In the genomic region with DNA sequence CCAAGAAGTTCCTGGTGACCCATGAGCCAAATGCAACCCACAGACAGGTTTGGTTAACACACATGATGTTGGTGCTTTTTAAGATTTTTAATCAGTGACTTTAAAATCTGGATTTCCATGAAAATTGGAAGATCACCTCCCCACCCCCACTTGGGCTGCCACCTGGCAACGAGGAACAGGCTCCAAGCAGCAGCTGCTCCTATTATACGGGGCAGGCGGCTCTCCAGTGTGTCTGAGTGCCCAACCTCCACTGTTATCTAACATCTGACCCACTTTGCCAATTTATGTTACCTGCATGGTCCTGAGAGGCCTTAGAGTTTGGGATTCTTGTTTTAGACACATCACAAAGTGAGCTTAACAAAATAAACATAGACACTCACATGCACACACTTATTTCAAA, we compare ENCODE assay signal across 17 cellular contexts. TPM values are rescaled to one million over a fixed set of nuclear protein-coding genes. Genes with fewer than 3 reads are reported as not detected.
A peak's percentile ranks its signal among the peaks of the same experiment; 100 is the strongest.
DNase-seq lines count a peak whose midpoint lies in the region; ATAC-seq, FAIRE-seq and TF ChIP-seq lines count a peak whose summit lies in the region.
"Had no signal": no experiment of that assay in that cellular context is flagged by ENCODE, and none has a peak within 500 bp of the region (broad histone marks: within the 10 kb centered on the region; RNA-seq: fewer than 3 reads in every experiment).

No MANE protein-coding gene starts in this region.

- no peaks in the 10 kb centered on the region for H3K9me3 Mint-ChIP-seq in stimulated activated memory B cell treated with anti-CD40 and anti-IgM and Interleukin-4, amounts not matched to agents 10 μg/mL and 1 μg/mL and 100 μg/mL, for 72 hours
- H3K9me3 Mint-ChIP-seq: activated naive CD4-positive, alpha-beta T cell treated with anti-CD3 and anti-CD28 coated beads for 36 hours; CD4-positive, alpha-beta T cell; naive thymus-derived CD8-positive, alpha-beta T cell had no signal

- peak overlapping the region; percentile 17; the same call in 1 of the 2 replicates for H3K4me2 ChIP-seq in K562 (ENCODE audit: insufficient read depth, low read length)
- H3K4me2 ChIP-seq: hepatocyte had no signal

- no peaks in the 10 kb centered on the region for H3K9me1 ChIP-seq in K562 (ENCODE audit: control insufficient read depth, insufficient read depth, low read length)

- no peak overlapping the region for H3K4me3 Mint-ChIP-seq in stimulated activated memory B cell treated with anti-CD40 and anti-IgM and Interleukin-4, amounts not matched to agents 10 μg/mL and 1 μg/mL and 100 μg/mL, for 72 hours
- H3K4me3 Mint-ChIP-seq: activated CD4-positive, alpha-beta T cell treated with anti-CD3 and anti-CD28 coated beads for 36 hours; activated naive CD4-positive, alpha-beta T cell treated with anti-CD3 and anti-CD28 coated beads for 36 hours; CD4-positive, alpha-beta T cell; naive thymus-derived CD8-positive, alpha-beta T cell had no signal

- peaks cover 28 to 56% of the 10 kb centered on the region in 2 experiments for H3K4me1 ChIP-seq in K562 (replicated peaks in 1 of 2; ENCODE audit: control insufficient read depth in 2 of 2, insufficient read depth in 2 of 2, low read length in 2 of 2)

- no peak for FAIRE-seq in K562 (lab: Jason Lieb, UNC)
- FAIRE-seq: G401.6 had no signal

- H3K4me3 ChIP-seq in K562 = no peak overlapping the region
- H3K4me3 ChIP-seq: hepatocyte had no signal

- in situ Hi-C loops in K562 (cut with MboI) = no loop called here

- peaks cover 7% of the 10 kb centered on the region for H3K4me1 Mint-ChIP-seq in stimulated activated memory B cell treated with anti-CD40 and anti-IgM and Interleukin-4, amounts not matched to agents 10 μg/mL and 1 μg/mL and 100 μg/mL, for 72 hours

- TF ChIP-seq CTCF in K562 (IDR thresholded peaks at IDR 0.05 in 2 of 3, conservative IDR thresholded peaks at IDR 0.05 in 1 of 3; ENCODE audit: insufficient read depth in 2 of 3, low read depth in 1 of 3, low read length in 3 of 3) = no peak

- peak overlapping the region in 1 of 2 experiments; percentile 5; a peak in 1 of 4 replicates for H3K9ac ChIP-seq in K562 (ENCODE audit: insufficient read depth in 1 of 2, low read depth in 2 of 2, low read length in 2 of 2)

- no peak overlapping the region for H2AFZ ChIP-seq in K562 (ENCODE audit: low read depth, low read length)
- H2AFZ ChIP-seq: hepatocyte had no signal

- TF ChIP-seq EP300 in K562 (IDR thresholded peaks at IDR 0.05; ENCODE audit: low read length) = no peak

- ATAC-seq in K562 = no peak
- no peak for ATAC-seq in stimulated activated memory B cell treated with anti-CD40 and anti-IgM and Interleukin-4, amounts not matched to agents 10 μg/mL and 1 μg/mL and 100 μg/mL, for 72 hours
- no peak for ATAC-seq in HG02870 (IDR thresholded peaks at IDR 0.05; ENCODE audit: unreplicated experiment)
- ATAC-seq: activated CD4-positive, alpha-beta T cell treated with anti-CD3 and anti-CD28 coated beads for 36 hours; naive thymus-derived CD8-positive, alpha-beta T cell had no signal

- DNase-seq in NCI-H345 (lab: John Stamatoyannopoulos, UW) = peak; percentile 15
- DNase-seq in NCI-H345 treated with DMSO at 0.1 percent for 48 hours (lab: John Stamatoyannopoulos, UW; ENCODE audit: unreplicated experiment) = no peak
- peak; percentile 18 to 66 for DNase-seq in NCI-H2081 (lab: John Stamatoyannopoulos, UW)
- no peak for DNase-seq in K562 (ENCODE audit: extremely low read depth in 1 of 4, low spot score in 3 of 4)
- DNase-seq in posterior cingulate gyrus = peak in 7 of 10 donors; percentile 36 to 87 (median 51)
- DNase-seq in NAMALWA (ENCODE audit: low spot score) = no peak
- DNase-seq: activated CD4-positive, alpha-beta T cell treated with anti-CD3 and anti-CD28 coated beads for 36 hours; activated naive CD4-positive, alpha-beta T cell treated with anti-CD3 and anti-CD28 coated beads for 36 hours; CD4-positive, alpha-beta T cell; naive thymus-derived CD8-positive, alpha-beta T cell; NCI-H524 treated with DMSO at 0.1 percent for 48 hours; retina had no signal

- H3K79me2 ChIP-seq in K562 (ENCODE audit: control insufficient read depth, insufficient read depth, low read length) = peaks cover 92% of the 10 kb centered on the region

- no peaks in the 10 kb centered on the region for H4K20me1 ChIP-seq in K562 (replicated peaks; ENCODE audit: control insufficient read depth, insufficient read depth, low read length)

- H3K27ac Mint-ChIP-seq in stimulated activated memory B cell treated with anti-CD40 and anti-IgM and Interleukin-4, amounts not matched to agents 10 μg/mL and 1 μg/mL and 100 μg/mL, for 72 hours = no peak overlapping the region
- H3K27ac Mint-ChIP-seq: activated CD4-positive, alpha-beta T cell treated with anti-CD3 and anti-CD28 coated beads for 36 hours; activated naive CD4-positive, alpha-beta T cell treated with anti-CD3 and anti-CD28 coated beads for 36 hours; CD4-positive, alpha-beta T cell; naive thymus-derived CD8-positive, alpha-beta T cell had no signal

- POLR2A ChIA-PET in K562 (lab: Yijun Ruan, JAX) = interaction anchor here (0.7 to 5.7 kb wide), 4 partner anchors 9 to 17 kb away, joined by 3 to 50 read pairs (median 4); no protein-coding TSS in a partner anchor

- H3K27me3 Mint-ChIP-seq in stimulated activated memory B cell treated with anti-CD40 and anti-IgM and Interleukin-4, amounts not matched to agents 10 μg/mL and 1 μg/mL and 100 μg/mL, for 72 hours = no peaks in the 10 kb centered on the region
- H3K27me3 Mint-ChIP-seq: activated CD4-positive, alpha-beta T cell treated with anti-CD3 and anti-CD28 coated beads for 36 hours; CD4-positive, alpha-beta T cell; naive thymus-derived CD8-positive, alpha-beta T cell had no signal

- intact Hi-C loops in K562 (cut with micrococcal nuclease) (no loop called here), posterior cingulate gyrus (cut with DNase I) (no loop called here)

- CTCF ChIA-PET in K562 (lab: Yijun Ruan, JAX; ENCODE audit: low intra/inter-chr PET ratio) = no interaction called here

- WGBS in K562 (ENCODE audit: insufficient coverage, low coverage, missing lambda C conversion rate) = 67% methylated on average over 3 of the region's 3 CpGs

- BruUV-seq in K562 (replicated peaks; lab: Mats Ljungman, UMichigan) = no TSS peak

- H3K36me3 Mint-ChIP-seq in stimulated activated memory B cell treated with anti-CD40 and anti-IgM and Interleukin-4, amounts not matched to agents 10 μg/mL and 1 μg/mL and 100 μg/mL, for 72 hours = peaks cover 5% of the 10 kb centered on the region

- no peak for TF ChIP-seq RAD21 in K562 (CRISPR knock-in tag; conservative IDR thresholded peaks at IDR 0.05 in 1 of 2, IDR thresholded peaks at IDR 0.05 in 1 of 2)

- no peaks in the 10 kb centered on the region for H3K27me3 ChIP-seq in K562 (ENCODE audit: control insufficient read depth in 2 of 2, insufficient read depth in 2 of 2, low read length in 2 of 2)
- H3K27me3 ChIP-seq: hepatocyte had no signal

- H3K36me3 ChIP-seq in K562 (ENCODE audit: control insufficient read depth, insufficient read depth, low read length) = peaks cover 20% of the 10 kb centered on the region

- H3K9me3 ChIP-seq in K562 (replicated peaks; ENCODE audit: control insufficient read depth, insufficient read depth, low read depth, low read length) = no peaks in the 10 kb centered on the region

- H3K27ac ChIP-seq in K562 (ENCODE audit: extremely low read depth, low read depth, low read length) = peak overlapping the region; percentile 19; the same call in 1 of the 3 replicates
- H3K27ac ChIP-seq: hepatocyte, RWPE1 had no signal

- TF ChIP-seq POLR2A in K562 (conservative IDR thresholded peaks at IDR 0.05) = no peak

TF ChIP-seq in K562, 482 proteins besides CTCF, POLR2A, EP300 and RAD21 (continues in another document):
- no peak for TF ChIP-seq C11orf30 (IDR thresholded peaks at IDR 0.05; ENCODE audit: low read depth)

RNA-seq across cellular contexts. Expression of a gene that starts 56.4 kb away (rescaled TPM):
- total RNA-seq in K562 (2011; cell fraction: chromatin; rRNA removed; ENCODE audit: low replicate concordance) = 267 and 295 TPM in 2 replicates
- total RNA-seq in K562 (2011; cell fraction: nucleolus; rRNA removed) = 202 and 204 TPM in 2 replicates
- 277 and 388 TPM in 2 replicates for total RNA-seq in K562 (2011; cell fraction: nucleoplasm; rRNA removed)
- 187 and 232 TPM in 2 replicates for total RNA-seq in K562 (2014; rRNA removed)
- total RNA-seq in K562 (2014; rRNA removed; fragmentation: Illumina TruSeq; extraction: Trizol) = 82.2 and 82.5 TPM in 2 replicates
- 82.3 and 83.8 TPM in 2 replicates for total RNA-seq in K562 (2015; rRNA removed; fragmentation: Illumina TruSeq; extraction: Trizol)
- total RNA-seq in K562 (2021) = 91.8 and 94.0 TPM in 2 replicates
- 69.8 and 89.6 TPM in 2 replicates for polyA plus RNA-seq in K562 (2011; rRNA removed)
- 58.5 and 88.3 TPM in 2 replicates for polyA plus RNA-seq in K562 (2011; cell fraction: cytosol; rRNA removed)
- 74.4 and 107 TPM in 2 replicates for polyA plus RNA-seq in K562 (2011; cell fraction: nucleus; rRNA removed)
- 27.2 and 40.1 TPM in 2 replicates for polyA plus RNA-seq in K562 (2012)
- polyA plus RNA-seq in K562 (2014; fragmentation: Illumina TruSeq; extraction: Trizol) = 61.5 and 69.7 TPM in 2 replicates
- 10 to 100 TPM; 22.6 to 25.3 TPM for polyA plus RNA-seq in K562 (2014; fragmentation: Nextera tagmentation; extraction: Ambion mirVana)
- polyA plus RNA-seq in K562 (2014; rRNA removed) = 63.2 and 82.2 TPM in 2 replicates
- 116 and 125 TPM in 2 replicates for polyA minus RNA-seq in K562 (2011; rRNA and poly(A)+ RNA removed)
- 75.6 and 79.4 TPM in 2 replicates for polyA minus RNA-seq in K562 (2011; cell fraction: cytosol; rRNA and poly(A)+ RNA removed)
- 297 and 317 TPM in 2 replicates for polyA minus RNA-seq in K562 (2011; cell fraction: nucleus; rRNA and poly(A)+ RNA removed)

Comparison
In these comparisons a context has a peak if more than half of its experiments do, and no peak if none do; other contexts are left out.
1. DNase-seq: peak in NCI-H345 (single experiment), NCI-H2081 (2 of 2) and posterior cingulate gyrus (7 of 10); none in NCI-H345 treated with DMSO at 0.1 percent for 48 hours (single experiment), K562 (0 of 4) and NAMALWA (single experiment).